In the genomic region with DNA sequence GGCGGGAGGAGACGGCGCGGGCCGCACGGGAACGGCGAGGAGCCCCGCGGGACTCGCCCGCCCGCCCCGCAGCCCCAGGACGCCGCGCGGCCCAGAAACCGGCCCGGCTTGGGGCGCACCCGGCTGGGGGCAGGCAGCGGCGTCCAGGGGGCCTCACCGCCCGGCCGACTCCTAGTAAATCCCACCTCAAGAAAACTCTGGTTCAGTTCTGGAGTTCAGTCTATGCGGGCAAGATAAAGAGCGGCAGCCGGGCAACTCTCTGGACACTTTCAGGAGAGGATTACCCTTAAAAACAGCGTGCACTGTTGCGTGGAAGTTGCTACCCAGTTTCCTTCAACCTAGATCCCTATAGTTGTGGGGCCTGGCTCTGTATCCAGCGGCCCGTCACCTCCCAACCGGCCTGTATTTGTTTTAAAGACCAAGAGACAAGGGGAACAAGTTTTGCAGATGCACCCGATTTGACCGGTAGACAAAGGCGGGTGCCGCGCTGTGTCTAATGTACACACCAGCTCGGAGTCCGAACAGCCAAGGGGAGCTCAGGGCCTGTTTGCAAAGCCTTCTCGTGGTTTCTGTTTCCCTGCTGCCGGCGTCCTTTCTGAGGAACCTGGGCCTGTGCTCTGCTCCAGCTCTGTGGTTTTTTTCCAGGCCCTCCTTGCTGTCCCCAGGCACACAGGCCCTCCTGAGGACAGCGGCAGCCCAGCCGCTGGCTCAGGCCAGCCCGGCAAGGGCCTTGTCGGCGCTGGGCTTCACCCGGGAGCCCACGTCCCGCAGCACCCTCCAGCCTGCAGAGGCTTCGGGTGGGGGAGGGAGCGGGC, we compare ENCODE assay signal across 12 cellular contexts. TPM values are rescaled to one million over a fixed set of nuclear protein-coding genes. Genes with fewer than 3 reads are reported as not detected.
DNase-seq lines count a peak whose midpoint lies in the region; ATAC-seq and TF ChIP-seq lines count a peak whose summit lies in the region.
"Had no signal": no experiment of that assay in that cellular context is flagged by ENCODE, and none has a peak within 500 bp of the region (broad histone marks: within the 10 kb centered on the region; RNA-seq: fewer than 3 reads in every experiment).

No MANE protein-coding gene starts in this region.

- H3K36me3 Mint-ChIP-seq in naive thymus-derived CD8-positive, alpha-beta T cell: peaks cover 2 to 9% (median 8%) of the 10 kb centered on the region in 3 donors

- POLR2A ChIA-PET in HEK293T (lab: Yijun Ruan, JAX): interaction anchor here (0.7 to 1.2 kb wide), 2 partner anchors 91 to 94 kb away, joined by 3 to 4 read pairs; no protein-coding TSS in a partner anchor
- POLR2A ChIA-PET in naive thymus-derived CD8-positive, alpha-beta T cell (lab: Charles Lee): no interaction called here

- no peak for ATAC-seq in naive thymus-derived CD8-positive, alpha-beta T cell
- ATAC-seq in GM19452 (IDR thresholded peaks at IDR 0.05; ENCODE audit: unreplicated experiment): no peak
- no peak for ATAC-seq in GM19467 (IDR thresholded peaks at IDR 0.05; ENCODE audit: unreplicated experiment)
- ATAC-seq: heart left ventricle had no signal

- CTCF ChIA-PET in HEK293T (lab: Yijun Ruan, JAX): interaction anchor here (0.6 to 1.1 kb wide), 3 partner anchors 31 to 307 kb away, joined by 3 to 4 read pairs (median 3); no protein-coding TSS in a partner anchor

- 0 out of 20 replicates have a peak overlapping the region, but pooled peaks of 1 of the 10 experiments have one; percentile 16 for H3K4me3 ChIP-seq in BLaER1 treated with 17β-estradiol and CSF1 and Interleukin-3, amounts not matched to agents 10 nM and 100 nM
- peak overlapping the region; percentile 21 to 67 for H3K4me3 ChIP-seq in ascending aorta

- H3K27me3 Mint-ChIP-seq in naive thymus-derived CD8-positive, alpha-beta T cell: peaks cover 25 to 73% (median 41%) of the 10 kb centered on the region in 5 donors

- H3K4me2 ChIP-seq in BLaER1 treated with 17β-estradiol and CSF1 and Interleukin-3, amounts not matched to agents 10 nM and 100 nM: peak overlapping the region in 8 of 11 experiments; percentile 28 to 85 (median 45); a peak in 9 of 22 replicates

- TF ChIP-seq CTCF in ascending aorta (IDR thresholded peaks at IDR 0.05): no peak

- peak; percentile 49 for DNase-seq in HEK293T (ENCODE audit: extremely low spot score)
- no peak for DNase-seq in ascending aorta (ENCODE audit: low spot score in 2 of 2)
- DNase-seq in naive thymus-derived CD8-positive, alpha-beta T cell: no peak
- no peak for DNase-seq in NCI-H1092 (lab: John Stamatoyannopoulos, UW)
- DNase-seq in activated gamma-delta T cell treated with Interleukin-2 at 50 U/mL for 16 hours: no peak
- DNase-seq: EL, heart left ventricle, NCI-H2171, posterior cingulate gyrus had no signal

- H3K36me3 ChIP-seq in BLaER1 treated with 17β-estradiol and CSF1 and Interleukin-3, amounts not matched to agents 10 nM and 100 nM: no peaks in the 10 kb centered on the region
- H3K36me3 ChIP-seq in ascending aorta: no peaks in the 10 kb centered on the region
- H3K36me3 ChIP-seq: heart left ventricle had no signal

- peak overlapping the region; percentile 59 to 83 (median 78) for H3K4me3 Mint-ChIP-seq in naive thymus-derived CD8-positive, alpha-beta T cell

- no peaks in the 10 kb centered on the region for H3K9me3 ChIP-seq in BLaER1 treated with 17β-estradiol and CSF1 and Interleukin-3, amounts not matched to agents 10 nM and 100 nM (replicated peaks in 1 of 11)
- H3K9me3 ChIP-seq in ascending aorta: no peaks in the 10 kb centered on the region
- H3K9me3 ChIP-seq: heart left ventricle had no signal

- no peak overlapping the region for H3K27ac Mint-ChIP-seq in naive thymus-derived CD8-positive, alpha-beta T cell

- no peak overlapping the region for H3K27ac ChIP-seq in BLaER1 treated with 17β-estradiol and CSF1 and Interleukin-3, amounts not matched to agents 10 nM and 100 nM
- H3K27ac ChIP-seq in ascending aorta: peak overlapping the region in 1 of 2 donors; percentile 36
- H3K27ac ChIP-seq: heart left ventricle had no signal

- peaks cover 18 to 32% (median 28%) of the 10 kb centered on the region in 4 donors for H3K4me1 Mint-ChIP-seq in naive thymus-derived CD8-positive, alpha-beta T cell

- H3K9ac ChIP-seq in BLaER1 treated with 17β-estradiol and CSF1 and Interleukin-3, amounts not matched to agents 10 nM and 100 nM: no peak overlapping the region

- H3K27me3 ChIP-seq in BLaER1 treated with 17β-estradiol and CSF1 and Interleukin-3, amounts not matched to agents 10 nM and 100 nM: peaks cover 99 to 100% (median 100%) of the 10 kb centered on the region in 11 experiments
- peaks cover 9% of the 10 kb centered on the region for H3K27me3 ChIP-seq in ascending aorta

- peaks cover 0 to 1% (median 0%) of the 10 kb centered on the region in 9 donors for H3K9me3 Mint-ChIP-seq in naive thymus-derived CD8-positive, alpha-beta T cell

- intact Hi-C loops in ascending aorta (cut with DNase I): no loop called here

- H4K20me1 ChIP-seq in BLaER1 treated with 17β-estradiol and CSF1 and Interleukin-3, amounts not matched to agents 10 nM and 100 nM: peaks cover 0 to 96% (median 79%) of the 10 kb centered on the region in 11 experiments; a peak in 18 of 22 replicates

- H3K4me1 ChIP-seq in BLaER1 treated with 17β-estradiol and CSF1 and Interleukin-3, amounts not matched to agents 10 nM and 100 nM: peaks cover 22 to 42% (median 31%) of the 10 kb centered on the region in 10 experiments; a peak in 19 of 20 replicates
- H3K4me1 ChIP-seq in ascending aorta: peaks cover 0 to 5% of the 10 kb centered on the region in 2 donors

TF ChIP-seq in HEK293T, 16 proteins besides CTCF, POLR2A, EP300 and RAD21:
- TF ChIP-seq, protein P1, sequence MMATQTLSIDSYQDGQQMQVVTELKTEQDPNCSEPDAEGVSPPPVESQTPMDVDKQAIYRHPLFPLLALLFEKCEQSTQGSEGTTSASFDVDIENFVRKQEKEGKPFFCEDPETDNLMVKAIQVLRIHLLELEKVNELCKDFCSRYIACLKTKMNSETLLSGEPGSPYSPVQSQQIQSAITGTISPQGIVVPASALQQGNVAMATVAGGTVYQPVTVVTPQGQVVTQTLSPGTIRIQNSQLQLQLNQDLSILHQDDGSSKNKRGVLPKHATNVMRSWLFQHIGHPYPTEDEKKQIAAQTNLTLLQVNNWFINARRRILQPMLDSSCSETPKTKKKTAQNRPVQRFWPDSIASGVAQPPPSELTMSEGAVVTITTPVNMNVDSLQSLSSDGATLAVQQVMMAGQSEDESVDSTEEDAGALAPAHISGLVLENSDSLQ (IDR thresholded peaks at IDR 0.05): no peak
- TF ChIP-seq FOXM1 (IDR thresholded peaks at IDR 0.05; ENCODE audit: borderline replicate concordance): no peak
- no peak for TF ChIP-seq NFRKB (IDR thresholded peaks at IDR 0.05)
- TF ChIP-seq FOXA1 (IDR thresholded peaks at IDR 0.05): no peak
- no peak for TF ChIP-seq ELF4 (IDR thresholded peaks at IDR 0.05)
- no peak for TF ChIP-seq HDGF (IDR thresholded peaks at IDR 0.05; ENCODE audit: borderline replicate concordance)
- TF ChIP-seq SUZ12 (IDR thresholded peaks at IDR 0.05): no peak
- no peak for TF ChIP-seq TARDBP (IDR thresholded peaks at IDR 0.05)
- no peak for TF ChIP-seq CTBP1 (IDR thresholded peaks at IDR 0.05; ENCODE audit: borderline replicate concordance)
- no peak for TF ChIP-seq ZNF384 (IDR thresholded peaks at IDR 0.05)
- no peak for TF ChIP-seq FOXK2 (IDR thresholded peaks at IDR 0.05)
- TF ChIP-seq ARNT (IDR thresholded peaks at IDR 0.05): no peak
- TF ChIP-seq SP1 (IDR thresholded peaks at IDR 0.05): no peak
- no peak; the same call in 1 of the 2 replicates for TF ChIP-seq LEF1 (IDR thresholded peaks at IDR 0.05; ENCODE audit: borderline replicate concordance)
- no peak for TF ChIP-seq BHLHE40 (IDR thresholded peaks at IDR 0.05; ENCODE audit: borderline replicate concordance)

RNA-seq across cellular contexts. Expression of a gene that starts 1.1 kb away (rescaled TPM):
- total RNA-seq in ascending aorta: not detected
- total RNA-seq in naive thymus-derived CD8-positive, alpha-beta T cell: not detected
- polyA plus RNA-seq in naive thymus-derived CD8-positive, alpha-beta T cell: not detected

RNA-seq across cellular contexts. Expression of a gene that starts 38.4 kb away (rescaled TPM):
- 50.2 TPM for total RNA-seq in ascending aorta
- under 1 TPM in 1 of 2 experiments, not detected in 1; 0.34 TPM for total RNA-seq in naive thymus-derived CD8-positive, alpha-beta T cell
- not detected for polyA plus RNA-seq in naive thymus-derived CD8-positive, alpha-beta T cell

RNA-seq across cellular contexts. Expression of a gene that starts 47.4 kb away (rescaled TPM):
- total RNA-seq in ascending aorta: 105 TPM
- 1 to 10 TPM in 1 of 2 experiments, under 1 TPM in 1; 0.55 to 1.5 TPM for total RNA-seq in naive thymus-derived CD8-positive, alpha-beta T cell
- under 1 TPM in 1 of 3 donors, not detected in 2; 0.32 TPM for polyA plus RNA-seq in naive thymus-derived CD8-positive, alpha-beta T cell

Comparison
In these comparisons a context has a peak if more than half of its experiments do, and no peak if none do; other contexts are left out.
1. RNA of a gene that starts 38.4 kb away (total RNA-seq): 50.2 TPM in ascending aorta (single experiment); 0.34 TPM in naive thymus-derived CD8-positive, alpha-beta T cell; every median in the first group is over 10 times any median in the second.
2. RNA of a gene that starts 47.4 kb away (total RNA-seq): 105 TPM in ascending aorta (single experiment); 0.55 to 1.5 TPM in naive thymus-derived CD8-positive, alpha-beta T cell; every median in the first group is over 10 times any median in the second.